2 cellular contexts compared by ENCODE assay signal in genomic region chr3:63707731-63708130, GRCh38.
TF ChIP-seq lines count a peak whose summit lies in the region.

No MANE protein-coding gene starts in this region.

TF ChIP-seq in liver, 16 proteins besides CTCF, POLR2A, EP300 and RAD21:
- no peak for TF ChIP-seq EGR1 (IDR thresholded peaks at IDR 0.05; ENCODE audit: low read depth in 2 of 2)
- TF ChIP-seq NR2F2 (IDR thresholded peaks at IDR 0.05), result peak; percentile 54
- no peak for TF ChIP-seq JUND (IDR thresholded peaks at IDR 0.05)
- TF ChIP-seq HNF4A (conservative IDR thresholded peaks at IDR 0.05), result no peak
- TF ChIP-seq MAX (IDR thresholded peaks at IDR 0.05), result no peak

TF ChIP-seq in HepG2, 621 proteins besides CTCF, POLR2A, EP300 and RAD21:
- TF ChIP-seq NFYC (CRISPR knock-in tag; IDR thresholded peaks at IDR 0.05) (no peak), ATF7-NPFF (CRISPR knock-in tag; IDR thresholded peaks at IDR 0.05; ENCODE audit: low read depth) (no peak), REXO4 (CRISPR knock-in tag; IDR thresholded peaks at IDR 0.05; ENCODE audit: borderline replicate concordance) (no peak), NRL (CRISPR knock-in tag; IDR thresholded peaks at IDR 0.05; ENCODE audit: borderline replicate concordance) (no peak), GTF2F1 (IDR thresholded peaks at IDR 0.05; ENCODE audit: low read length) (no peak), ZNF792 (CRISPR knock-in tag; IDR thresholded peaks at IDR 0.05) (no peak), SCMH1 (CRISPR knock-in tag; IDR thresholded peaks at IDR 0.05; ENCODE audit: borderline replicate concordance) (no peak), PAF1 (CRISPR knock-in tag; IDR thresholded peaks at IDR 0.05) (no peak), ZNF230 (CRISPR knock-in tag; IDR thresholded peaks at IDR 0.05) (no peak), HOMEZ (CRISPR knock-in tag; IDR thresholded peaks at IDR 0.05; ENCODE audit: low read depth) (no peak), IRX3 (CRISPR knock-in tag; IDR thresholded peaks at IDR 0.05; ENCODE audit: borderline replicate concordance, low read depth) (no peak), SMAD1 (CRISPR knock-in tag; IDR thresholded peaks at IDR 0.05; ENCODE audit: borderline replicate concordance, low read depth) (no peak), ZNF746 (CRISPR knock-in tag; IDR thresholded peaks at IDR 0.05) (no peak)
- TF ChIP-seq, protein P1, sequence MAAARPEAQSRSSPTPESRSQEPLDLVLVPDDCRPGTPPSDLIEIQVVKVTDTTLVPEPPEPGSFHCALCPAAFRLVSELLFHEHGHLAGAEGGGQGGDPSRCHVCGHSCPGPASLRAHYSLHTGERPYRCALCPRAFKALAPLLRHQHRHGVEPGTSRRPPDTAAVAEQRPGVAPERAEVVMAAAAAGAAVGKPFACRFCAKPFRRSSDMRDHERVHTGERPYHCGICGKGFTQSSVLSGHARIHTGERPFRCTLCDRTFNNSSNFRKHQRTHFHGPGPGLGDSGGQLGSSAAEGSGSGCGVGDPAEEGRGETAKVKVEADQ (CRISPR knock-in tag; IDR thresholded peaks at IDR 0.05; ENCODE audit: borderline replicate concordance), result no peak
